Comparison of ENCODE assay signal across 24 cellular contexts in genomic region chr3:108283006-108283405, GRCh38. TPM values are rescaled to one million over a fixed set of nuclear protein-coding genes. Genes with fewer than 3 reads are reported as not detected.
"Had no signal": no experiment of that assay in that cellular context is flagged by ENCODE, and none has a peak within 500 bp of the region (broad histone marks: within the 10 kb centered on the region; RNA-seq: fewer than 3 reads in every experiment).

No MANE protein-coding gene starts in this region.

- H3K4me3 Mint-ChIP-seq: activated naive CD4-positive, alpha-beta T cell treated with anti-CD3 and anti-CD28 coated beads for 36 hours; activated naive CD8-positive, alpha-beta T cell treated with anti-CD3 and anti-CD28 coated beads, Interleukin-2, amount 50 U/mL, for 24 hours; activated T-helper 17 cell treated with anti-CD3 and anti-CD28 coated beads, Interleukin-2, amount 50 U/mL, for 72 hours; endodermal cell; immature natural killer cell; natural killer cell; T-cell had no signal

- H3K4me1 ChIP-seq: gastrocnemius medialis, heart left ventricle had no signal

- FAIRE-seq: bronchial epithelial cell had no signal

- H3K36me3 ChIP-seq: gastrocnemius medialis, heart left ventricle had no signal

- H3K27ac ChIP-seq: gastrocnemius medialis, heart left ventricle, VCaP had no signal

- H3K4me1 Mint-ChIP-seq: activated T-helper 17 cell treated with anti-CD3 and anti-CD28 coated beads, Interleukin-2, amount 50 U/mL, for 72 hours; endodermal cell; immature natural killer cell; natural killer cell; T-cell had no signal

- H3K9me3 ChIP-seq: gastrocnemius medialis had no signal

- DNase-seq: activated CD4-positive, alpha-beta T cell treated with anti-CD3 and anti-CD28 coated beads for 1 hour; activated CD4-positive, alpha-beta T cell treated with anti-CD3 and anti-CD28 coated beads, Interleukin-2, amount 50 U/mL, for 4 hours; activated naive CD4-positive, alpha-beta T cell treated with anti-CD3 and anti-CD28 coated beads for 36 hours; activated naive CD8-positive, alpha-beta T cell treated with anti-CD3 and anti-CD28 coated beads, Interleukin-2, amount 50 U/mL, for 24 hours; aorta; endodermal cell; erythroblast; gastrocnemius medialis; heart left ventricle; immature natural killer cell; left cardiac atrium; natural killer cell; posterior cingulate gyrus; right cardiac atrium; small intestine; stimulated activated CD4-positive, alpha-beta T cell treated with anti-CD3 and anti-CD28 coated beads, Interleukin-4, amount 100 ng/mL, for 4 hours; stimulated activated CD8-positive, alpha-beta memory T cell treated with anti-CD3 and anti-CD28 coated beads, Interleukin-4, amount 100 ng/mL, for 48 hours; stimulated activated naive CD4-positive, alpha-beta T cell treated with Interleukin-2 at 50 U/mL for 16 hours; substantia nigra; T-cell had no signal

- H3K27me3 Mint-ChIP-seq: activated naive CD8-positive, alpha-beta T cell treated with anti-CD3 and anti-CD28 coated beads, Interleukin-2, amount 50 U/mL, for 24 hours; activated T-helper 17 cell treated with anti-CD3 and anti-CD28 coated beads, Interleukin-2, amount 50 U/mL, for 72 hours; T-cell had no signal

- ATAC-seq: activated naive CD8-positive, alpha-beta T cell treated with anti-CD3 and anti-CD28 coated beads, Interleukin-2, amount 50 U/mL, for 24 hours; activated T-helper 17 cell treated with anti-CD3 and anti-CD28 coated beads, Interleukin-2, amount 50 U/mL, for 72 hours; gastrocnemius medialis; heart left ventricle; left cardiac atrium; natural killer cell; right cardiac atrium; T-cell had no signal

- H3K27me3 ChIP-seq: gastrocnemius medialis, heart left ventricle had no signal

- H3K27ac Mint-ChIP-seq: activated naive CD4-positive, alpha-beta T cell treated with anti-CD3 and anti-CD28 coated beads for 36 hours; activated naive CD8-positive, alpha-beta T cell treated with anti-CD3 and anti-CD28 coated beads, Interleukin-2, amount 50 U/mL, for 24 hours; activated T-helper 17 cell treated with anti-CD3 and anti-CD28 coated beads, Interleukin-2, amount 50 U/mL, for 72 hours; endodermal cell; natural killer cell; T-cell had no signal

- H3K4me3 ChIP-seq: gastrocnemius medialis, heart left ventricle had no signal

RNA-seq across cellular contexts. Expression of gene HHLA2, which starts 13.3 kb away (rescaled TPM):
- total RNA-seq: aorta, bronchial epithelial cell, dermis microvascular lymphatic vessel endothelial cell, endodermal cell, heart left ventricle, left cardiac atrium, right cardiac atrium had no signal
- polyA plus RNA-seq: immature natural killer cell, right cardiac atrium had no signal
